Comparison of ENCODE assay signal across 13 cellular contexts in the genomic region with DNA sequence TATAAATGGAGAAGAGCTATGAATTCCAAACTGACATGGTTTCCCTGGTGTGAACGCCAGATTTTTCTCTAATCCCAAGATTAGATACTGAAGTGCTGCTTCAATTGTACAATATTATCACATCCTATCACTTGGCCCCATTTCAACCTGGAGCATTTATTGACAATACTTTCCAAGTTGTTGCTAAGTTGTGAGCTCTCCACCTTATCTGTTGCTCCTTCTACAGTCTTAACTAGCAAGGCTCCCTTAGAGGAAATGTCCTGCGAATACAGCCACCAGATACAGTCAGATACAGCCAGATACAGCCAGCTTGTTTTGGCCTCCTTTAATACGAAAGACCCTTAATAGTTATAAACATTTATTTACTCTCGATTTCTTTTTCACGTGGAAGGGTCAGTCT.
DNase-seq lines count a peak whose midpoint lies in the region; TF ChIP-seq lines count a peak whose summit lies in the region.
"Had no signal": no experiment of that assay in that cellular context is flagged by ENCODE, and none has a peak within 500 bp of the region (broad histone marks: within the 10 kb centered on the region; RNA-seq: fewer than 3 reads in every experiment).

No MANE protein-coding gene starts in this region.

- no peaks in the 10 kb centered on the region for H3K9me3 ChIP-seq in cardiac muscle cell (ENCODE audit: low read depth)
- H3K9me3 ChIP-seq in right atrium auricular region = no peaks in the 10 kb centered on the region
- H3K9me3 ChIP-seq in hepatocyte (ENCODE audit: low read depth) = no peaks in the 10 kb centered on the region
- H3K9me3 ChIP-seq in subcutaneous abdominal adipose tissue (ENCODE audit: control insufficient read depth in 5 of 5, low read length in 5 of 5) = no peaks in the 10 kb centered on the region
- H3K9me3 ChIP-seq: BLaER1 treated with 17β-estradiol and CSF1 and Interleukin-3, amounts not matched to agents 10 nM and 100 nM had no signal

- WGBS in hepatocyte (ENCODE audit: low lambda C conversion rate, missing lambda C conversion rate) = 45% methylated on average over 5 of the region's 5 CpGs

- DNase-seq in cardiac muscle cell (ENCODE audit: low read depth in 1 of 2, low spot score in 1 of 2) = peak; percentile 6 to 7
- no peak for DNase-seq in right atrium auricular region (ENCODE audit: low spot score)
- DNase-seq in choroid plexus epithelial cell (ENCODE audit: low read depth) = peak; percentile 3
- no peak for DNase-seq in hepatocyte (ENCODE audit: low spot score)
- DNase-seq in NCI-H526 (lab: John Stamatoyannopoulos, UW) = no peak
- DNase-seq in DMS153 (lab: John Stamatoyannopoulos, UW) = no peak
- DNase-seq in stimulated activated CD4-positive, alpha-beta T cell treated with anti-CD3 and anti-CD28 coated beads, Interleukin-4, amount 100 ng/mL, for 4 hours = no peak
- DNase-seq: CD4-positive, CD25-positive, alpha-beta regulatory T cell; GOT3; H9 had no signal

- H3K4me1 ChIP-seq in cardiac muscle cell (ENCODE audit: low read depth) (peaks cover 22% of the 10 kb centered on the region), right atrium auricular region (no peaks in the 10 kb centered on the region), hepatocyte (ENCODE audit: insufficient read depth) (peaks cover 9% of the 10 kb centered on the region), subcutaneous abdominal adipose tissue (ENCODE audit: control insufficient read depth in 5 of 5, insufficient read depth in 5 of 5, low read length in 5 of 5) (peaks cover 0 to 33% (median 23%) of the 10 kb centered on the region in 5 donors)
- H3K4me1 ChIP-seq: BLaER1 treated with 17β-estradiol and CSF1 and Interleukin-3, amounts not matched to agents 10 nM and 100 nM had no signal

- no peaks in the 10 kb centered on the region for H3K79me2 ChIP-seq in hepatocyte

- no peaks in the 10 kb centered on the region for H3K9me2 ChIP-seq in hepatocyte (replicated peaks; ENCODE audit: insufficient read depth)

- TF ChIP-seq CTCF in cardiac muscle cell (IDR thresholded peaks at IDR 0.05; ENCODE audit: low read depth, low read length) (no peak), right atrium auricular region (IDR thresholded peaks at IDR 0.05) (no peak), choroid plexus epithelial cell (conservative IDR thresholded peaks at IDR 0.05; ENCODE audit: low read depth, low read length) (no peak), hepatocyte (IDR thresholded peaks at IDR 0.05; ENCODE audit: poor library complexity) (no peak)

- H3K27ac ChIP-seq in cardiac muscle cell (no peak overlapping the region), right atrium auricular region (no peak overlapping the region), hepatocyte (no peak overlapping the region), subcutaneous abdominal adipose tissue (ENCODE audit: low read depth, low read length) (peak overlapping the region; percentile 28)
- H3K27ac ChIP-seq: 22Rv1; BLaER1 treated with 17β-estradiol and CSF1 and Interleukin-3, amounts not matched to agents 10 nM and 100 nM had no signal

- no peaks in the 10 kb centered on the region for H3K27me3 ChIP-seq in cardiac muscle cell
- no peaks in the 10 kb centered on the region for H3K27me3 ChIP-seq in right atrium auricular region
- no peaks in the 10 kb centered on the region for H3K27me3 ChIP-seq in hepatocyte
- no peaks in the 10 kb centered on the region for H3K27me3 ChIP-seq in subcutaneous abdominal adipose tissue (ENCODE audit: control insufficient read depth in 5 of 5, insufficient read depth in 4 of 5, low read length in 5 of 5)
- H3K27me3 ChIP-seq: BLaER1 treated with 17β-estradiol and CSF1 and Interleukin-3, amounts not matched to agents 10 nM and 100 nM had no signal

- H3K4me2 ChIP-seq in hepatocyte = peak overlapping the region; percentile 2
- H3K4me2 ChIP-seq: BLaER1 treated with 17β-estradiol and CSF1 and Interleukin-3, amounts not matched to agents 10 nM and 100 nM had no signal

- no peak overlapping the region for H3K9ac ChIP-seq in subcutaneous abdominal adipose tissue (ENCODE audit: low read length in 5 of 5)
- H3K9ac ChIP-seq: BLaER1 treated with 17β-estradiol and CSF1 and Interleukin-3, amounts not matched to agents 10 nM and 100 nM had no signal

- H3K36me3 ChIP-seq in cardiac muscle cell (no peaks in the 10 kb centered on the region), right atrium auricular region (no peaks in the 10 kb centered on the region), hepatocyte (replicated peaks; ENCODE audit: insufficient read depth, low read depth) (no peaks in the 10 kb centered on the region), subcutaneous abdominal adipose tissue (ENCODE audit: control insufficient read depth in 5 of 5, insufficient read depth in 5 of 5, low read length in 5 of 5) (no peaks in the 10 kb centered on the region)
- H3K36me3 ChIP-seq: BLaER1 treated with 17β-estradiol and CSF1 and Interleukin-3, amounts not matched to agents 10 nM and 100 nM had no signal

- no peaks in the 10 kb centered on the region for H4K20me1 ChIP-seq in hepatocyte (ENCODE audit: insufficient read depth, poor library complexity, severe bottlenecking)
- H4K20me1 ChIP-seq: BLaER1 treated with 17β-estradiol and CSF1 and Interleukin-3, amounts not matched to agents 10 nM and 100 nM had no signal

- no peak overlapping the region for H2AFZ ChIP-seq in hepatocyte

- H3K4me3 ChIP-seq in cardiac muscle cell (no peak overlapping the region), right atrium auricular region (no peak overlapping the region), choroid plexus epithelial cell (ENCODE audit: low read depth, low read length) (no peak overlapping the region), hepatocyte (no peak overlapping the region), subcutaneous abdominal adipose tissue (ENCODE audit: low read depth in 1 of 5, low read length in 5 of 5) (no peak overlapping the region)
- H3K4me3 ChIP-seq: BLaER1 treated with 17β-estradiol and CSF1 and Interleukin-3, amounts not matched to agents 10 nM and 100 nM had no signal

Comparison
In these comparisons a context has a peak if more than half of its experiments do, and no peak if none do; other contexts are left out.
1. DNase-seq: peak in cardiac muscle cell (2 of 2) and choroid plexus epithelial cell (single experiment); none in right atrium auricular region (single experiment), hepatocyte (single experiment), NCI-H526 (0 of 2), DMS153 (single experiment) and stimulated activated CD4-positive, alpha-beta T cell treated with anti-CD3 and anti-CD28 coated beads, Interleukin-4, amount 100 ng/mL, for 4 hours (0 of 2).